ENCODE assay signal across 1 cellular context in the genomic region with DNA sequence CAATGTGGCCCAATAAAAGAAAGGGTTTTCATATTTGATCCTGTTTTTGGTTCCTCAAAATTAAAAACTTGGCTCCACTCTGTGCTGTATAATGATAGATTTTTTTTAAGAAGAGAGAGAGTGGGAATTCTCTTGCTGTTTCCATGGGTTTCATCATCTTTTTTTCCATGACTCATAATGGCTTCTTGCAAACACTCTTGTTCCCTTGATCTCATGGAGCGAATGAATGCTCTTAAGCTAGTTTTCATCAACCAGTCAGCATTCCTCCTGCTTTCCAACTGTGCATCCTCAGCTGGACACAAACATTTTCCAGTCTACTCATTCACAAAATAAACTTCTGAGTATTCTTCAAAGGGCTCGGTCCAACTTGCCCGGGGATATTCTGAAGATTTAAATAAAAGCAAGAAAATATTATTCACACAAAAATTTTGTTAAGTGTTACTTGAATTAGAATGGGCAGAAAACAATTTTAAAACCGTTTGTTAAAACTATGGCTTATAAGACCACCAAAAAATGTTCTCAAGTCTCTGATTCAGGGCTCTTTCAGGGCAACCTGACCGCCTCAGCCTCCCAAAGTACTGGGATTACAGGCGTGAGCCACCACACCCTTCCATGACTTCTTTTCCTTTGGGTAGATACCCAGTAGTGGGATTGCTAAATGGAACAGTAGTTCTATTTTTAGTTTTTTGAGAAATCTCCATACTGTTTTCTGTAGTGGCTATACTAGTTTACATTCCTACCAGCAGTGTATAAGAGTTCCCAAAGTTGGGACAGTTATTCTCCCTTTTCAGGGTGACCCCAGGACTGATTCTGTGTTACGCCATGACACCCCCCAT.
A peak's percentile ranks its signal among the peaks of the same experiment; 100 is the strongest.
TF ChIP-seq lines count a peak whose summit lies in the region.

No MANE protein-coding gene starts in this region.

TF ChIP-seq in HepG2, 621 proteins besides CTCF, POLR2A, EP300 and RAD21 (continued from another document and continues in another):
- TF ChIP-seq CREM (IDR thresholded peaks at IDR 0.05) (no peak), CREM (CRISPR knock-in tag; IDR thresholded peaks at IDR 0.05) (no peak), ZBTB8A (CRISPR knock-in tag; IDR thresholded peaks at IDR 0.05; ENCODE audit: borderline replicate concordance, low read depth) (no peak), STAT5B (CRISPR knock-in tag; IDR thresholded peaks at IDR 0.05) (no peak), RXRB (CRISPR knock-in tag; IDR thresholded peaks at IDR 0.05; ENCODE audit: borderline replicate concordance) (0 out of 2 replicates have a peak, but pooled peaks have one; percentile 15), TCF7L2 (IDR thresholded peaks at IDR 0.05; ENCODE audit: low read depth, low read length) (no peak), NFIC (IDR thresholded peaks at IDR 0.05; ENCODE audit: low read length) (0 out of 2 replicates have a peak, but pooled peaks have one; percentile 21), ZSCAN25 (CRISPR knock-in tag; IDR thresholded peaks at IDR 0.05) (no peak), FOXO1 (CRISPR knock-in tag; IDR thresholded peaks at IDR 0.05) (no peak), TCF7 (IDR thresholded peaks at IDR 0.05; ENCODE audit: low read depth) (no peak), ZNF20 (CRISPR knock-in tag; IDR thresholded peaks at IDR 0.05) (no peak), SCMH1 (CRISPR knock-in tag; IDR thresholded peaks at IDR 0.05; ENCODE audit: borderline replicate concordance) (no peak), ZNF3 (CRISPR knock-in tag; IDR thresholded peaks at IDR 0.05) (no peak), MED1 (CRISPR knock-in tag; IDR thresholded peaks at IDR 0.05) (peak; percentile 36), TMF1 (CRISPR knock-in tag; IDR thresholded peaks at IDR 0.05; ENCODE audit: low read depth) (no peak), NAIF1 (CRISPR knock-in tag; IDR thresholded peaks at IDR 0.05; ENCODE audit: borderline replicate concordance) (no peak), SKI (IDR thresholded peaks at IDR 0.05; ENCODE audit: partially characterized antibody) (no peak), SRSF1 (optimal IDR thresholded peaks at IDR 0.05; ENCODE audit: low read depth, low read length) (no peak), FOSL1 (CRISPR knock-in tag; IDR thresholded peaks at IDR 0.05; ENCODE audit: borderline replicate concordance) (peak; percentile 63; the same call in 1 of the 2 replicates), XRCC5 (optimal IDR thresholded peaks at IDR 0.05; ENCODE audit: low read length) (no peak), DMAP1 (CRISPR knock-in tag; IDR thresholded peaks at IDR 0.05) (no peak), ZNF335 (CRISPR knock-in tag; IDR thresholded peaks at IDR 0.05) (no peak)
- TF ChIP-seq, protein P1, sequence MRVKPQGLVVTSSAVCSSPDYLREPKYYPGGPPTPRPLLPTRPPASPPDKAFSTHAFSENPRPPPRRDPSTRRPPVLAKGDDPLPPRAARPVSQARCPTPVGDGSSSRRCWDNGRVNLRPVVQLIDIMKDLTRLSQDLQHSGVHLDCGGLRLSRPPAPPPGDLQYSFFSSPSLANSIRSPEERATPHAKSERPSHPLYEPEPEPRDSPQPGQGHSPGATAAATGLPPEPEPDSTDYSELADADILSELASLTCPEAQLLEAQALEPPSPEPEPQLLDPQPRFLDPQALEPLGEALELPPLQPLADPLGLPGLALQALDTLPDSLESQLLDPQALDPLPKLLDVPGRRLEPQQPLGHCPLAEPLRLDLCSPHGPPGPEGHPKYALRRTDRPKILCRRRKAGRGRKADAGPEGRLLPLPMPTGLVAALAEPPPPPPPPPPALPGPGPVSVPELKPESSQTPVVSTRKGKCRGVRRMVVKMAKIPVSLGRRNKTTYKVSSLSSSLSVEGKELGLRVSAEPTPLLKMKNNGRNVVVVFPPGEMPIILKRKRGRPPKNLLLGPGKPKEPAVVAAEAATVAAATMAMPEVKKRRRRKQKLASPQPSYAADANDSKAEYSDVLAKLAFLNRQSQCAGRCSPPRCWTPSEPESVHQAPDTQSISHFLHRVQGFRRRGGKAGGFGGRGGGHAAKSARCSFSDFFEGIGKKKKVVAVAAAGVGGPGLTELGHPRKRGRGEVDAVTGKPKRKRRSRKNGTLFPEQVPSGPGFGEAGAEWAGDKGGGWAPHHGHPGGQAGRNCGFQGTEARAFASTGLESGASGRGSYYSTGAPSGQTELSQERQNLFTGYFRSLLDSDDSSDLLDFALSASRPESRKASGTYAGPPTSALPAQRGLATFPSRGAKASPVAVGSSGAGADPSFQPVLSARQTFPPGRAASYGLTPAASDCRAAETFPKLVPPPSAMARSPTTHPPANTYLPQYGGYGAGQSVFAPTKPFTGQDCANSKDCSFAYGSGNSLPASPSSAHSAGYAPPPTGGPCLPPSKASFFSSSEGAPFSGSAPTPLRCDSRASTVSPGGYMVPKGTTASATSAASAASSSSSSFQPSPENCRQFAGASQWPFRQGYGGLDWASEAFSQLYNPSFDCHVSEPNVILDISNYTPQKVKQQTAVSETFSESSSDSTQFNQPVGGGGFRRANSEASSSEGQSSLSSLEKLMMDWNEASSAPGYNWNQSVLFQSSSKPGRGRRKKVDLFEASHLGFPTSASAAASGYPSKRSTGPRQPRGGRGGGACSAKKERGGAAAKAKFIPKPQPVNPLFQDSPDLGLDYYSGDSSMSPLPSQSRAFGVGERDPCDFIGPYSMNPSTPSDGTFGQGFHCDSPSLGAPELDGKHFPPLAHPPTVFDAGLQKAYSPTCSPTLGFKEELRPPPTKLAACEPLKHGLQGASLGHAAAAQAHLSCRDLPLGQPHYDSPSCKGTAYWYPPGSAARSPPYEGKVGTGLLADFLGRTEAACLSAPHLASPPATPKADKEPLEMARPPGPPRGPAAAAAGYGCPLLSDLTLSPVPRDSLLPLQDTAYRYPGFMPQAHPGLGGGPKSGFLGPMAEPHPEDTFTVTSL (CRISPR knock-in tag; IDR thresholded peaks at IDR 0.05; ENCODE audit: borderline replicate concordance), result 0 out of 2 replicates have a peak, but pooled peaks have one; percentile 18
- TF ChIP-seq, protein P2, sequence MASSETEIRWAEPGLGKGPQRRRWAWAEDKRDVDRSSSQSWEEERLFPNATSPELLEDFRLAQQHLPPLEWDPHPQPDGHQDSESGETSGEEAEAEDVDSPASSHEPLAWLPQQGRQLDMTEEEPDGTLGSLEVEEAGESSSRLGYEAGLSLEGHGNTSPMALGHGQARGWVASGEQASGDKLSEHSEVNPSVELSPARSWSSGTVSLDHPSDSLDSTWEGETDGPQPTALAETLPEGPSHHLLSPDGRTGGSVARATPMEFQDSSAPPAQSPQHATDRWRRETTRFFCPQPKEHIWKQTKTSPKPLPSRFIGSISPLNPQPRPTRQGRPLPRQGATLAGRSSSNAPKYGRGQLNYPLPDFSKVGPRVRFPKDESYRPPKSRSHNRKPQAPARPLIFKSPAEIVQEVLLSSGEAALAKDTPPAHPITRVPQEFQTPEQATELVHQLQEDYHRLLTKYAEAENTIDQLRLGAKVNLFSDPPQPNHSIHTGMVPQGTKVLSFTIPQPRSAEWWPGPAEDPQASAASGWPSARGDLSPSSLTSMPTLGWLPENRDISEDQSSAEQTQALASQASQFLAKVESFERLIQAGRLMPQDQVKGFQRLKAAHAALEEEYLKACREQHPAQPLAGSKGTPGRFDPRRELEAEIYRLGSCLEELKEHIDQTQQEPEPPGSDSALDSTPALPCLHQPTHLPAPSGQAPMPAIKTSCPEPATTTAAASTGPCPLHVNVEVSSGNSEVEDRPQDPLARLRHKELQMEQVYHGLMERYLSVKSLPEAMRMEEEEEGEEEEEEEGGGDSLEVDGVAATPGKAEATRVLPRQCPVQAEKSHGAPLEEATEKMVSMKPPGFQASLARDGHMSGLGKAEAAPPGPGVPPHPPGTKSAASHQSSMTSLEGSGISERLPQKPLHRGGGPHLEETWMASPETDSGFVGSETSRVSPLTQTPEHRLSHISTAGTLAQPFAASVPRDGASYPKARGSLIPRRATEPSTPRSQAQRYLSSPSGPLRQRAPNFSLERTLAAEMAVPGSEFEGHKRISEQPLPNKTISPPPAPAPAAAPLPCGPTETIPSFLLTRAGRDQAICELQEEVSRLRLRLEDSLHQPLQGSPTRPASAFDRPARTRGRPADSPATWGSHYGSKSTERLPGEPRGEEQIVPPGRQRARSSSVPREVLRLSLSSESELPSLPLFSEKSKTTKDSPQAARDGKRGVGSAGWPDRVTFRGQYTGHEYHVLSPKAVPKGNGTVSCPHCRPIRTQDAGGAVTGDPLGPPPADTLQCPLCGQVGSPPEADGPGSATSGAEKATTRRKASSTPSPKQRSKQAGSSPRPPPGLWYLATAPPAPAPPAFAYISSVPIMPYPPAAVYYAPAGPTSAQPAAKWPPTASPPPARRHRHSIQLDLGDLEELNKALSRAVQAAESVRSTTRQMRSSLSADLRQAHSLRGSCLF (CRISPR knock-in tag; IDR thresholded peaks at IDR 0.05; ENCODE audit: borderline replicate concordance), result no peak
- TF ChIP-seq, protein P3, sequence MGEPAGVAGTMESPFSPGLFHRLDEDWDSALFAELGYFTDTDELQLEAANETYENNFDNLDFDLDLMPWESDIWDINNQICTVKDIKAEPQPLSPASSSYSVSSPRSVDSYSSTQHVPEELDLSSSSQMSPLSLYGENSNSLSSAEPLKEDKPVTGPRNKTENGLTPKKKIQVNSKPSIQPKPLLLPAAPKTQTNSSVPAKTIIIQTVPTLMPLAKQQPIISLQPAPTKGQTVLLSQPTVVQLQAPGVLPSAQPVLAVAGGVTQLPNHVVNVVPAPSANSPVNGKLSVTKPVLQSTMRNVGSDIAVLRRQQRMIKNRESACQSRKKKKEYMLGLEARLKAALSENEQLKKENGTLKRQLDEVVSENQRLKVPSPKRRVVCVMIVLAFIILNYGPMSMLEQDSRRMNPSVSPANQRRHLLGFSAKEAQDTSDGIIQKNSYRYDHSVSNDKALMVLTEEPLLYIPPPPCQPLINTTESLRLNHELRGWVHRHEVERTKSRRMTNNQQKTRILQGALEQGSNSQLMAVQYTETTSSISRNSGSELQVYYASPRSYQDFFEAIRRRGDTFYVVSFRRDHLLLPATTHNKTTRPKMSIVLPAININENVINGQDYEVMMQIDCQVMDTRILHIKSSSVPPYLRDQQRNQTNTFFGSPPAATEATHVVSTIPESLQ (CRISPR knock-in tag; conservative IDR thresholded peaks at IDR 0.05), result no peak
- TF ChIP-seq, protein P4, sequence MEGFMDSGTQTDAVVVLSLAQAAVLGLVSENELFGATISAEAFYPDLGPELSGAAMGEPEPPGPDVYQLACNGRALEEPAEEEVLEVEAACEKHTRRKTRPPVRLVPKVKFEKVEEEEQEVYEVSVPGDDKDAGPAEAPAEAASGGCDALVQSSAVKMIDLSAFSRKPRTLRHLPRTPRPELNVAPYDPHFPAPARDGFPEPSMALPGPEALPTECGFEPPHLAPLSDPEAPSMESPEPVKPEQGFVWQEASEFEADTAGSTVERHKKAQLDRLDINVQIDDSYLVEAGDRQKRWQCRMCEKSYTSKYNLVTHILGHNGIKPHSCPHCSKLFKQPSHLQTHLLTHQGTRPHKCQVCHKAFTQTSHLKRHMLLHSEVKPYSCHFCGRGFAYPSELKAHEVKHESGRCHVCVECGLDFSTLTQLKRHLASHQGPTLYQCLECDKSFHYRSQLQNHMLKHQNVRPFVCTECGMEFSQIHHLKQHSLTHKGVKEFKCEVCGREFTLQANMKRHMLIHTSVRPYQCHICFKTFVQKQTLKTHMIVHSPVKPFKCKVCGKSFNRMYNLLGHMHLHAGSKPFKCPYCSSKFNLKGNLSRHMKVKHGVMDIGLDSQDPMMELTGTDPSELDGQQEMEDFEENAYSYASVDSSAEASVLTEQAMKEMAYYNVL (CRISPR knock-in tag; IDR thresholded peaks at IDR 0.05; ENCODE audit: borderline replicate concordance), result no peak
- TF ChIP-seq, protein P5, sequence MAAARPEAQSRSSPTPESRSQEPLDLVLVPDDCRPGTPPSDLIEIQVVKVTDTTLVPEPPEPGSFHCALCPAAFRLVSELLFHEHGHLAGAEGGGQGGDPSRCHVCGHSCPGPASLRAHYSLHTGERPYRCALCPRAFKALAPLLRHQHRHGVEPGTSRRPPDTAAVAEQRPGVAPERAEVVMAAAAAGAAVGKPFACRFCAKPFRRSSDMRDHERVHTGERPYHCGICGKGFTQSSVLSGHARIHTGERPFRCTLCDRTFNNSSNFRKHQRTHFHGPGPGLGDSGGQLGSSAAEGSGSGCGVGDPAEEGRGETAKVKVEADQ (CRISPR knock-in tag; IDR thresholded peaks at IDR 0.05; ENCODE audit: borderline replicate concordance), result no peak
- TF ChIP-seq, protein P6, sequence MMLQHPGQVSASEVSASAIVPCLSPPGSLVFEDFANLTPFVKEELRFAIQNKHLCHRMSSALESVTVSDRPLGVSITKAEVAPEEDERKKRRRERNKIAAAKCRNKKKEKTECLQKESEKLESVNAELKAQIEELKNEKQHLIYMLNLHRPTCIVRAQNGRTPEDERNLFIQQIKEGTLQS (CRISPR knock-in tag; IDR thresholded peaks at IDR 0.05), result 0 out of 2 replicates have a peak, but pooled peaks have one; percentile 38
